8 cellular contexts compared by ENCODE assay signal in genomic region chr10:112446855-112447691, GRCh38. TPM values are rescaled to one million over a fixed set of nuclear protein-coding genes. Genes with fewer than 3 reads are reported as not detected.
A peak's percentile ranks its signal among the peaks of the same experiment; 100 is the strongest.
DNase-seq lines count a peak whose midpoint lies in the region; ATAC-seq lines count a peak whose summit lies in the region.

Gene VTI1A, plus strand, starts transcription at chr10:112447215. Its CDS starts 159 bp downstream, at chr10:112447374.
A gene with protein sequence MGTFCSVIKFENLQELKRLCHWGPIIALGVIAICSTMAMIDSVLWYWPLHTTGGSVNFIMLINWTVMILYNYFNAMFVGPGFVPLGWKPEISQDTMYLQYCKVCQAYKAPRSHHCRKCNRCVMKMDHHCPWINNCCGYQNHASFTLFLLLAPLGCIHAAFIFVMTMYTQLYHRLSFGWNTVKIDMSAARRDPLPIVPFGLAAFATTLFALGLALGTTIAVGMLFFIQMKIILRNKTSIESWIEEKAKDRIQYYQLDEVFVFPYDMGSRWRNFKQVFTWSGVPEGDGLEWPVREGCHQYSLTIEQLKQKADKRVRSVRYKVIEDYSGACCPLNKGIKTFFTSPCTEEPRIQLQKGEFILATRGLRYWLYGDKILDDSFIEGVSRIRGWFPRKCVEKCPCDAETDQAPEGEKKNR (minus strand): TSS chr10:112446914. CDS start chr10:112445436, 1,478 bp downstream.

- no peaks in the 10 kb centered on the region for H3K9me3 ChIP-seq in CD4-positive, CD25-positive, alpha-beta regulatory T cell (ENCODE audit: control insufficient read depth in 2 of 2, low read length in 2 of 2)

- peak within 1 kb of the TSS; percentile 99 for H3K4me3 ChIP-seq in CD4-positive, CD25-positive, alpha-beta regulatory T cell (ENCODE audit: low read depth, low read length)

- no peaks in the 10 kb centered on the region for H3K27me3 Mint-ChIP-seq in CD4-positive, CD25-positive, alpha-beta regulatory T cell
- no peaks in the 10 kb centered on the region for H3K27me3 Mint-ChIP-seq in activated CD8-positive, alpha-beta T cell treated with anti-CD3 and anti-CD28 coated beads, Interleukin-2, amount 10 ng/mL, durations not matched to agents 7 days and 5 days (ENCODE audit: low read depth)

- ATAC-seq in CD4-positive, CD25-positive, alpha-beta regulatory T cell (ENCODE audit: low read depth in 2 of 2): peak; percentile 91
- peak; percentile 97 for ATAC-seq in GM19328 (IDR thresholded peaks at IDR 0.05; ENCODE audit: unreplicated experiment)
- ATAC-seq in HG03520 (IDR thresholded peaks at IDR 0.05; ENCODE audit: unreplicated experiment): peak; percentile 90
- ATAC-seq in activated CD8-positive, alpha-beta T cell treated with anti-CD3 and anti-CD28 coated beads, Interleukin-2, amount 10 ng/mL, durations not matched to agents 7 days and 5 days: peak; percentile 94

- peak within 1 kb of the TSS; percentile 94 to 100 (median 96) for H3K27ac Mint-ChIP-seq in CD4-positive, CD25-positive, alpha-beta regulatory T cell
- peak within 1 kb of the TSS; percentile 96 for H3K27ac Mint-ChIP-seq in activated CD8-positive, alpha-beta T cell treated with anti-CD3 and anti-CD28 coated beads, Interleukin-2, amount 10 ng/mL, durations not matched to agents 7 days and 5 days

- H3K4me1 ChIP-seq in CD4-positive, CD25-positive, alpha-beta regulatory T cell (ENCODE audit: control insufficient read depth, insufficient read depth, low read length, poor library complexity, severe bottlenecking): peaks cover 32% of the 10 kb centered on the region

- POLR2A ChIA-PET in activated CD8-positive, alpha-beta T cell treated with anti-CD3 and anti-CD28 coated beads, Interleukin-2, amount 10 ng/mL, durations not matched to agents 7 days and 5 days (lab: Charles Lee): interaction anchor here (0.6 to 3.2 kb wide), 17 partner anchors 9 to 647 kb away, joined by 3 to 37 read pairs (median 5); partner anchors contain the start of genes ACSL5 and GPAM

- H3K9me3 Mint-ChIP-seq in CD4-positive, CD25-positive, alpha-beta regulatory T cell: peaks cover 0 to 3% (median 0%) of the 10 kb centered on the region in 7 donors
- no peaks in the 10 kb centered on the region for H3K9me3 Mint-ChIP-seq in activated CD8-positive, alpha-beta T cell treated with anti-CD3 and anti-CD28 coated beads, Interleukin-2, amount 10 ng/mL, durations not matched to agents 7 days and 5 days (ENCODE audit: insufficient read depth)

- H3K4me3 Mint-ChIP-seq in CD4-positive, CD25-positive, alpha-beta regulatory T cell: peak within 1 kb of the TSS; percentile 91 to 95 (median 94)
- H3K4me3 Mint-ChIP-seq in activated CD8-positive, alpha-beta T cell treated with anti-CD3 and anti-CD28 coated beads, Interleukin-2, amount 10 ng/mL, durations not matched to agents 7 days and 5 days: peak within 1 kb of the TSS; percentile 89

- H3K36me3 Mint-ChIP-seq in CD4-positive, CD25-positive, alpha-beta regulatory T cell: peaks cover 19% of the 10 kb centered on the region
- peaks cover 41% of the 10 kb centered on the region for H3K36me3 Mint-ChIP-seq in activated CD8-positive, alpha-beta T cell treated with anti-CD3 and anti-CD28 coated beads, Interleukin-2, amount 10 ng/mL, durations not matched to agents 7 days and 5 days (ENCODE audit: low read depth)

- no peaks in the 10 kb centered on the region for H3K27me3 ChIP-seq in CD4-positive, CD25-positive, alpha-beta regulatory T cell (ENCODE audit: control insufficient read depth, insufficient read depth, low read length)

- CTCF ChIA-PET in activated CD8-positive, alpha-beta T cell treated with anti-CD3 and anti-CD28 coated beads, Interleukin-2, amount 10 ng/mL, durations not matched to agents 7 days and 5 days (lab: Charles Lee): interaction anchor here (0.7 to 1.8 kb wide), 9 partner anchors 10 to 309 kb away, joined by 3 to 8 read pairs (median 3); partner anchors contain the start of genes ACSL5 and GPAM

- H3K4me1 Mint-ChIP-seq in CD4-positive, CD25-positive, alpha-beta regulatory T cell: peaks cover 29 to 75% (median 56%) of the 10 kb centered on the region in 4 donors
- peaks cover 40% of the 10 kb centered on the region for H3K4me1 Mint-ChIP-seq in activated CD8-positive, alpha-beta T cell treated with anti-CD3 and anti-CD28 coated beads, Interleukin-2, amount 10 ng/mL, durations not matched to agents 7 days and 5 days (ENCODE audit: low read depth)

- H3K27ac ChIP-seq in CD4-positive, CD25-positive, alpha-beta regulatory T cell (ENCODE audit: insufficient read depth, low read length, poor library complexity, severe bottlenecking): peak within 1 kb of the TSS; percentile 89

- H3K36me3 ChIP-seq in CD4-positive, CD25-positive, alpha-beta regulatory T cell (ENCODE audit: control insufficient read depth, insufficient read depth, low read length): peaks cover 21% of the 10 kb centered on the region

- peak; percentile 77 to 92 (median 88) for DNase-seq in CD4-positive, CD25-positive, alpha-beta regulatory T cell
- peak; percentile 46 for DNase-seq in NCI-H774 (lab: John Stamatoyannopoulos, UW)
- DNase-seq in activated CD8-positive, alpha-beta T cell treated with anti-CD3 and anti-CD28 coated beads, Interleukin-2, amount 10 ng/mL, durations not matched to agents 7 days and 5 days: peak; percentile 89
- peak; percentile 77 for DNase-seq in effector CD4-positive, alpha-beta T cell
- DNase-seq in lung microvascular endothelial cell (ENCODE audit: low read depth in 2 of 2): peak; percentile 89 to 92
- DNase-seq in stimulated activated CD8-positive, alpha-beta memory T cell treated with anti-CD3 and anti-CD28 coated beads, Interleukin-12 subunit alpha, Interleukin-12 subunit beta, amount 100 ng/mL, for 1 hour (ENCODE audit: low read depth): peak; percentile 70

RNA-seq across cellular contexts. Expression of gene VTI1A, which starts in this region (rescaled TPM):
- 77.7 TPM for total RNA-seq in CD4-positive, CD25-positive, alpha-beta regulatory T cell
- polyA plus RNA-seq in CD4-positive, CD25-positive, alpha-beta regulatory T cell: 10 to 100 TPM; 25.5 to 40.0 (median 31.8) TPM
- total RNA-seq in activated CD8-positive, alpha-beta T cell treated with anti-CD3 and anti-CD28 coated beads, Interleukin-2, amount 10 ng/mL, durations not matched to agents 7 days and 5 days: 10 to 100 TPM; 40.2 to 43.7 TPM
- total RNA-seq in lung microvascular endothelial cell: 11.6 and 18.8 TPM in 2 replicates

RNA-seq across cellular contexts. Expression of the second gene that starts in this region (rescaled TPM):
- total RNA-seq in CD4-positive, CD25-positive, alpha-beta regulatory T cell: 36.6 TPM
- 10 to 100 TPM; 39.6 to 60.7 (median 49.3) TPM for polyA plus RNA-seq in CD4-positive, CD25-positive, alpha-beta regulatory T cell
- total RNA-seq in activated CD8-positive, alpha-beta T cell treated with anti-CD3 and anti-CD28 coated beads, Interleukin-2, amount 10 ng/mL, durations not matched to agents 7 days and 5 days: 10 to 100 TPM; 49.0 to 51.5 TPM
- total RNA-seq in lung microvascular endothelial cell: 15.9 and 21.6 TPM in 2 replicates

Comparison
In these comparisons a context has a peak if more than half of its experiments do, and no peak if none do; other contexts are left out.
1. Peak in every context shown above with its lines: DNase-seq, ATAC-seq, H3K4me3 ChIP-seq and H3K27ac ChIP-seq.